ENCODE assay signal across 11 cellular contexts in genomic region chr12:31297572-31298509, GRCh38. TPM values are rescaled to one million over a fixed set of nuclear protein-coding genes. Genes with fewer than 3 reads are reported as not detected.
DNase-seq lines count a peak whose midpoint lies in the region; ATAC-seq and TF ChIP-seq lines count a peak whose summit lies in the region.
"Had no signal": no experiment of that assay in that cellular context is flagged by ENCODE, and none has a peak within 500 bp of the region (broad histone marks: within the 10 kb centered on the region; RNA-seq: fewer than 3 reads in every experiment).

No MANE protein-coding gene starts in this region.

- H3K14ac ChIP-seq in H9 (ENCODE audit: insufficient read depth, low read length) (no peak overlapping the region), trophoblast cell (ENCODE audit: low read length) (no peak overlapping the region)

- CTCF ChIA-PET in activated CD4-positive, alpha-beta memory T cell treated with anti-CD3 and anti-CD28 coated beads for 36 hours (lab: Charles Lee), result interaction anchor here (3.2 kb wide), 1 partner anchor 26 kb away, joined by 21 read pairs; no protein-coding TSS in a partner anchor
- CTCF ChIA-PET in activated CD4-positive, alpha-beta memory T cell treated with anti-CD3 and anti-CD28 coated beads, Interleukin-2, amount 10 ng/mL, durations not matched to agents 7 days and 5 days (lab: Charles Lee), result interaction anchor here (1.1 kb wide), 1 partner anchor 26 kb away, joined by 5 read pairs; no protein-coding TSS in a partner anchor

- no peak overlapping the region for H3K4me2 ChIP-seq in H9 (ENCODE audit: insufficient read depth, insufficient read length, low read length)
- no peak overlapping the region for H3K4me2 ChIP-seq in trophoblast cell (ENCODE audit: low read length)

- no peaks in the 10 kb centered on the region for H3K27me3 Mint-ChIP-seq in activated CD4-positive, alpha-beta memory T cell treated with anti-CD3 and anti-CD28 coated beads for 36 hours
- no peaks in the 10 kb centered on the region for H3K27me3 Mint-ChIP-seq in activated CD4-positive, alpha-beta memory T cell treated with anti-CD3 and anti-CD28 coated beads, Interleukin-2, amount 10 ng/mL, durations not matched to agents 7 days and 5 days
- H3K27me3 Mint-ChIP-seq in H9 (ENCODE audit: low read depth), result no peaks in the 10 kb centered on the region

- H2AFZ ChIP-seq in H9 (ENCODE audit: low read length), result no peak overlapping the region
- no peak overlapping the region for H2AFZ ChIP-seq in trophoblast cell (ENCODE audit: insufficient read depth, low read length, poor library complexity)

- H3K9me3 ChIP-seq in H9 (ENCODE audit: control insufficient read depth, low read depth, low read length), result no peaks in the 10 kb centered on the region
- H3K9me3 ChIP-seq in trophoblast cell (ENCODE audit: insufficient read depth, low read depth, low read length), result no peaks in the 10 kb centered on the region
- no peaks in the 10 kb centered on the region for H3K9me3 ChIP-seq in MG63
- H3K9me3 ChIP-seq: tibial artery had no signal

- peaks cover 51% of the 10 kb centered on the region for H3K79me2 ChIP-seq in H9 (ENCODE audit: insufficient read depth, low read length)
- peaks cover 6% of the 10 kb centered on the region for H3K79me2 ChIP-seq in trophoblast cell (ENCODE audit: control insufficient read depth, insufficient read depth, low read length, poor library complexity)

- no peak overlapping the region for H4K91ac ChIP-seq in H9 (ENCODE audit: insufficient read length, low read depth, low read length)
- H4K91ac ChIP-seq in trophoblast cell (ENCODE audit: low read depth, low read length), result no peak overlapping the region

- POLR2A ChIA-PET in activated CD4-positive, alpha-beta memory T cell treated with anti-CD3 and anti-CD28 coated beads for 36 hours (lab: Charles Lee), result no interaction called here
- POLR2A ChIA-PET in activated CD4-positive, alpha-beta memory T cell treated with anti-CD3 and anti-CD28 coated beads, Interleukin-2, amount 10 ng/mL, durations not matched to agents 7 days and 5 days (lab: Charles Lee), result no interaction called here

- H2BK5ac ChIP-seq in H9 (ENCODE audit: insufficient read length, low read length) (no peak overlapping the region), trophoblast cell (ENCODE audit: low read depth, low read length, poor library complexity) (no peak overlapping the region)

- H3K4ac ChIP-seq in H9 (ENCODE audit: low read depth, low read length) (no peak overlapping the region), trophoblast cell (ENCODE audit: low read depth, low read length) (peak overlapping the region; percentile 49)

- H3K4me3 ChIP-seq in trophoblast cell (ENCODE audit: low read depth, low read length) (no peak overlapping the region), MG63 (no peak overlapping the region)
- H3K4me3 ChIP-seq: tibial artery had no signal

- peak; percentile 51 for ATAC-seq in HG03571 (IDR thresholded peaks at IDR 0.05; ENCODE audit: unreplicated experiment)

- H3K23me2 ChIP-seq in H9 (ENCODE audit: insufficient read length, low read depth, low read length, poor library complexity, severe bottlenecking), result no peaks in the 10 kb centered on the region

- intact Hi-C loops in activated CD4-positive, alpha-beta memory T cell treated with anti-CD3 and anti-CD28 coated beads for 36 hours (cut with micrococcal nuclease), result no loop called here

- no peak overlapping the region for H3T11ph ChIP-seq in H9 (ENCODE audit: low read length)

- H2BK120ac ChIP-seq in H9 (ENCODE audit: low read depth, low read length, poor library complexity, severe bottlenecking) (no peak overlapping the region), trophoblast cell (ENCODE audit: insufficient read depth, low read length, poor library complexity) (no peak overlapping the region)

- peak overlapping the region; percentile 32 for H3K27ac Mint-ChIP-seq in activated CD4-positive, alpha-beta memory T cell treated with anti-CD3 and anti-CD28 coated beads for 36 hours
- H3K27ac Mint-ChIP-seq in activated CD4-positive, alpha-beta memory T cell treated with anti-CD3 and anti-CD28 coated beads, Interleukin-2, amount 10 ng/mL, durations not matched to agents 7 days and 5 days, result no peak overlapping the region
- H3K27ac Mint-ChIP-seq in H9, result peak overlapping the region in 2 of 3 experiments; percentile 79 to 85; a peak in 4 of 7 replicates

- H2BK15ac ChIP-seq in H9 (ENCODE audit: low read depth, low read length), result no peak overlapping the region

- no peak overlapping the region for H4K5ac ChIP-seq in H9 (ENCODE audit: insufficient read length, low read depth, low read length)

- WGBS in H9 (ENCODE audit: extremely low coverage, insufficient read length, low lambda C conversion rate), result no CpG with 5 or more reads among the region's 13 CpGs
- no CpG with 5 or more reads among the region's 13 CpGs for WGBS in trophoblast cell (ENCODE audit: extremely low coverage, insufficient coverage, insufficient read length)

- no peaks in the 10 kb centered on the region for H4K20me1 ChIP-seq in H9 (ENCODE audit: control insufficient read depth, insufficient read depth, insufficient read length)

- no peaks in the 10 kb centered on the region for H3K79me1 ChIP-seq in H9 (ENCODE audit: insufficient read depth, low read depth, low read length, poor library complexity, severe bottlenecking)
- H3K79me1 ChIP-seq in trophoblast cell (ENCODE audit: low read length), result peaks cover 2% of the 10 kb centered on the region

- DNase-seq in activated CD4-positive, alpha-beta memory T cell treated with anti-CD3 and anti-CD28 coated beads for 36 hours, result no peak
- no peak for DNase-seq in activated CD4-positive, alpha-beta memory T cell treated with anti-CD3 and anti-CD28 coated beads, Interleukin-2, amount 10 ng/mL, durations not matched to agents 7 days and 5 days
- DNase-seq in H9 (no peak), trophoblast cell (no peak), NCI-H345 treated with DMSO at 0.1 percent for 48 hours (lab: John Stamatoyannopoulos, UW; ENCODE audit: unreplicated experiment) (no peak), MG63 (no peak)
- no peak for DNase-seq in effector CD4-positive, alpha-beta T cell
- DNase-seq: KBM-7, NCI-H446 treated with DMSO at 0.1 percent for 48 hours, tibial artery had no signal

- no peak overlapping the region for H3K56ac ChIP-seq in H9 (ENCODE audit: insufficient read length, low read depth, low read length)

- H3K36me3 Mint-ChIP-seq in activated CD4-positive, alpha-beta memory T cell treated with anti-CD3 and anti-CD28 coated beads for 36 hours, result peaks cover 60% of the 10 kb centered on the region
- peaks cover 57% of the 10 kb centered on the region for H3K36me3 Mint-ChIP-seq in activated CD4-positive, alpha-beta memory T cell treated with anti-CD3 and anti-CD28 coated beads, Interleukin-2, amount 10 ng/mL, durations not matched to agents 7 days and 5 days (ENCODE audit: low read depth)
- peaks cover 60 to 92% (median 88%) of the 10 kb centered on the region in 3 experiments for H3K36me3 Mint-ChIP-seq in H9 (ENCODE audit: insufficient read depth in 1 of 3, low read depth in 3 of 3)

- H2BK12ac ChIP-seq in H9 (ENCODE audit: insufficient read length, low read depth, low read length), result no peak overlapping the region
- H2BK12ac ChIP-seq in trophoblast cell (ENCODE audit: low read length), result no peak overlapping the region

- peaks cover 26% of the 10 kb centered on the region for H3K4me1 Mint-ChIP-seq in activated CD4-positive, alpha-beta memory T cell treated with anti-CD3 and anti-CD28 coated beads for 36 hours (ENCODE audit: low read depth)
- peaks cover 15% of the 10 kb centered on the region for H3K4me1 Mint-ChIP-seq in activated CD4-positive, alpha-beta memory T cell treated with anti-CD3 and anti-CD28 coated beads, Interleukin-2, amount 10 ng/mL, durations not matched to agents 7 days and 5 days
- H3K4me1 Mint-ChIP-seq in H9, result peaks cover 27 to 28% of the 10 kb centered on the region in 2 experiments

- H3K27me3 ChIP-seq in H9 (ENCODE audit: insufficient read depth, low read length), result no peaks in the 10 kb centered on the region
- no peaks in the 10 kb centered on the region for H3K27me3 ChIP-seq in trophoblast cell (ENCODE audit: insufficient read depth, low read length)
- no peaks in the 10 kb centered on the region for H3K27me3 ChIP-seq in MG63
- H3K27me3 ChIP-seq: tibial artery had no signal

- H4K8ac ChIP-seq in H9 (replicated peaks; ENCODE audit: insufficient read length, low read depth, low read length) (no peak overlapping the region), trophoblast cell (ENCODE audit: low read depth, low read length) (no peak overlapping the region)

- H2BK20ac ChIP-seq in H9 (ENCODE audit: low read depth, low read length, poor library complexity, severe bottlenecking), result no peak overlapping the region

- no peak overlapping the region for H4K12ac ChIP-seq in trophoblast cell (ENCODE audit: low read depth, low read length)

- H2AK5ac ChIP-seq in H9 (ENCODE audit: insufficient read length, low read length), result no peak overlapping the region
- H2AK5ac ChIP-seq in trophoblast cell (ENCODE audit: low read length), result no peak overlapping the region

- no peak for TF ChIP-seq CTCF in H9 (conservative IDR thresholded peaks at IDR 0.05)

- no peaks in the 10 kb centered on the region for H3K9me3 Mint-ChIP-seq in activated CD4-positive, alpha-beta memory T cell treated with anti-CD3 and anti-CD28 coated beads for 36 hours
- H3K9me3 Mint-ChIP-seq in activated CD4-positive, alpha-beta memory T cell treated with anti-CD3 and anti-CD28 coated beads, Interleukin-2, amount 10 ng/mL, durations not matched to agents 7 days and 5 days, result no peaks in the 10 kb centered on the region
- H3K9me3 Mint-ChIP-seq in H9, result no peaks in the 10 kb centered on the region

- H3K18ac ChIP-seq in H9 (ENCODE audit: insufficient read length, low read depth, low read length), result no peak overlapping the region
- H3K18ac ChIP-seq in trophoblast cell (ENCODE audit: low read length), result no peak overlapping the region

- H3K9ac ChIP-seq in H9 (ENCODE audit: extremely low read depth, insufficient read length, low read length) (no peak overlapping the region), trophoblast cell (ENCODE audit: low read length) (no peak overlapping the region)

- H3K27ac ChIP-seq in H9 (ENCODE audit: insufficient read length, low read depth, low read length) (no peak overlapping the region), trophoblast cell (ENCODE audit: low read depth, low read length) (no peak overlapping the region)
- H3K27ac ChIP-seq: tibial artery had no signal

- no peak overlapping the region for H3K4me3 Mint-ChIP-seq in activated CD4-positive, alpha-beta memory T cell treated with anti-CD3 and anti-CD28 coated beads for 36 hours
- H3K4me3 Mint-ChIP-seq in activated CD4-positive, alpha-beta memory T cell treated with anti-CD3 and anti-CD28 coated beads, Interleukin-2, amount 10 ng/mL, durations not matched to agents 7 days and 5 days, result no peak overlapping the region
- no peak overlapping the region for H3K4me3 Mint-ChIP-seq in H9

- H3K36me3 ChIP-seq in trophoblast cell (ENCODE audit: control insufficient read depth in 1 of 2, insufficient read depth in 2 of 2, low read length in 2 of 2) (peaks cover 17 to 18% of the 10 kb centered on the region in 2 experiments), MG63 (peaks cover 58% of the 10 kb centered on the region)

- H3K23ac ChIP-seq in H9 (ENCODE audit: insufficient read length, low read depth, low read length) (no peak overlapping the region), trophoblast cell (ENCODE audit: low read length) (no peak overlapping the region)

- H3K4me1 ChIP-seq in H9 (ENCODE audit: insufficient read depth, low read length) (no peaks in the 10 kb centered on the region), trophoblast cell (ENCODE audit: control insufficient read depth in 1 of 2, insufficient read depth in 2 of 2, low read length in 2 of 2) (peaks cover 2% of the 10 kb centered on the region in 2 experiments)
- H3K4me1 ChIP-seq: tibial artery had no signal

RNA-seq across cellular contexts. Expression of gene SINHCAF, which starts 28.1 kb away (rescaled TPM):
- total RNA-seq in activated CD4-positive, alpha-beta memory T cell treated with anti-CD3 and anti-CD28 coated beads for 36 hours, result 100 to 1,000 TPM; 181 to 186 TPM
- total RNA-seq in activated CD4-positive, alpha-beta memory T cell treated with anti-CD3 and anti-CD28 coated beads, Interleukin-2, amount 10 ng/mL, durations not matched to agents 7 days and 5 days, result 100 to 1,000 TPM; 107 to 123 TPM
- 497 and 501 TPM in 2 replicates for total RNA-seq in H9 (2021)
- 103 and 108 TPM in 2 replicates for polyA plus RNA-seq in trophoblast cell (2013)
- 67.6 and 136 TPM in 2 replicates for total RNA-seq in MG63 (2014; rRNA removed; shearing (Covaris generic); ENCODE audit: low replicate concordance)
